Comparison of ENCODE assay signal across 5 cellular contexts in genomic region chr5:179207470-179207869, GRCh38.
"Had no signal": no experiment of that assay in that cellular context is flagged by ENCODE, and none has a peak within 500 bp of the region (broad histone marks: within the 10 kb centered on the region; RNA-seq: fewer than 3 reads in every experiment).

No MANE protein-coding gene starts in this region.

- H3K4me2 ChIP-seq: GM23338 had no signal

- H3K4me3 Mint-ChIP-seq: GM23338, H9 had no signal

- H3K9me3 Mint-ChIP-seq: GM23338, H9 had no signal

- H2AFZ ChIP-seq: GM23338 had no signal

- H3K27ac Mint-ChIP-seq: GM23338, H9 had no signal

- H3K4me3 ChIP-seq: GM23338, K562 had no signal

- ATAC-seq: GM23338 had no signal

- DNase-seq: H9, HCEC 1CT, IMR-90 had no signal
